10 cellular contexts compared by ENCODE assay signal in genomic region chr21:39048064-39048463, GRCh38.
DNase-seq lines count a peak whose midpoint lies in the region; ATAC-seq, FAIRE-seq and TF ChIP-seq lines count a peak whose summit lies in the region.
"Had no signal": no experiment of that assay in that cellular context is flagged by ENCODE, and none has a peak within 500 bp of the region (broad histone marks: within the 10 kb centered on the region; RNA-seq: fewer than 3 reads in every experiment).

No MANE protein-coding gene starts in this region.

- peaks cover 5 to 12% of the 10 kb centered on the region in 2 experiments; a peak in 3 of 4 replicates for H3K4me1 Mint-ChIP-seq in H9

- no peak for FAIRE-seq in frontal cortex (lab: Jason Lieb, UNC)

- no peak overlapping the region for H3K4me2 ChIP-seq in H9 (ENCODE audit: insufficient read depth, insufficient read length, low read length)

- no peaks in the 10 kb centered on the region for H3K36me3 ChIP-seq in mucosa of descending colon (ENCODE audit: low read depth)
- H3K36me3 ChIP-seq: WERI-Rb-1 had no signal

- no peak overlapping the region for H3K23ac ChIP-seq in H9 (ENCODE audit: insufficient read length, low read depth, low read length)

- H3K4ac ChIP-seq in H9 (ENCODE audit: low read depth, low read length): no peak overlapping the region; the same call in 1 of the 2 replicates

- H3K4me1 ChIP-seq in H9 (ENCODE audit: insufficient read depth, low read length) (no peaks in the 10 kb centered on the region), mucosa of descending colon (ENCODE audit: low read depth) (no peaks in the 10 kb centered on the region)

- H2BK5ac ChIP-seq in H9 (ENCODE audit: insufficient read length, low read length): no peak overlapping the region

- H2BK120ac ChIP-seq in H9 (ENCODE audit: low read depth, low read length, poor library complexity, severe bottlenecking): peak overlapping the region; percentile 80

- no peaks in the 10 kb centered on the region for H4K20me1 ChIP-seq in H9 (ENCODE audit: control insufficient read depth, insufficient read depth, insufficient read length)

- H3K27me3 ChIP-seq in H9 (ENCODE audit: insufficient read depth, low read length): no peaks in the 10 kb centered on the region

- no peak overlapping the region for H3K4me3 Mint-ChIP-seq in H9

- H4K91ac ChIP-seq in H9 (ENCODE audit: insufficient read length, low read depth, low read length): no peak overlapping the region

- peak overlapping the region; percentile 55 to 76 (median 65); a peak in 5 of 7 replicates for H3K27ac Mint-ChIP-seq in H9
- H3K27ac Mint-ChIP-seq in activated naive CD4-positive, alpha-beta T cell treated with anti-CD3 and anti-CD28 coated beads, Interleukin-2, amount 50 U/mL, for 72 hours: no peak overlapping the region

- no peak overlapping the region for H4K8ac ChIP-seq in H9 (replicated peaks; ENCODE audit: insufficient read length, low read depth, low read length)

- no peak overlapping the region for H3T11ph ChIP-seq in H9 (ENCODE audit: low read length)

- intact Hi-C loops in mucosa of descending colon (cut with DNase I, micrococcal nuclease): no loop called here

- H2AFZ ChIP-seq in H9 (ENCODE audit: low read length): no peak overlapping the region

- ATAC-seq in mucosa of descending colon (peak; percentile 99), HG03571 (IDR thresholded peaks at IDR 0.05; ENCODE audit: unreplicated experiment) (no peak)
- ATAC-seq in activated naive CD4-positive, alpha-beta T cell treated with anti-CD3 and anti-CD28 coated beads, Interleukin-2, amount 50 U/mL, for 72 hours: no peak
- ATAC-seq: left lobe of liver had no signal

- H3K23me2 ChIP-seq in H9 (ENCODE audit: insufficient read length, low read depth, low read length, poor library complexity, severe bottlenecking): no peaks in the 10 kb centered on the region

- no peak overlapping the region for H3K56ac ChIP-seq in H9 (ENCODE audit: insufficient read length, low read depth, low read length)

- H3K9me3 ChIP-seq in H9 (ENCODE audit: control insufficient read depth, low read depth, low read length) (no peaks in the 10 kb centered on the region), mucosa of descending colon (no peaks in the 10 kb centered on the region)

- no peak overlapping the region for H3K9ac ChIP-seq in H9 (ENCODE audit: extremely low read depth, insufficient read length, low read length)

- no peaks in the 10 kb centered on the region for H3K79me2 ChIP-seq in H9 (ENCODE audit: insufficient read depth, low read length)

- no peak overlapping the region for H4K5ac ChIP-seq in H9 (ENCODE audit: insufficient read length, low read depth, low read length)

- no peak overlapping the region for H2BK15ac ChIP-seq in H9 (ENCODE audit: low read depth, low read length)

- H3K4me3 ChIP-seq in epithelial cell of proximal tubule (ENCODE audit: low read depth, low read length) (no peak overlapping the region), mucosa of descending colon (no peak overlapping the region)

- H3K79me1 ChIP-seq in H9 (ENCODE audit: insufficient read depth, low read depth, low read length, poor library complexity, severe bottlenecking): no peaks in the 10 kb centered on the region

- no peak overlapping the region for H3K18ac ChIP-seq in H9 (ENCODE audit: insufficient read length, low read depth, low read length)

- H2BK12ac ChIP-seq in H9 (ENCODE audit: insufficient read length, low read depth, low read length): no peak overlapping the region

- H3K14ac ChIP-seq in H9 (ENCODE audit: insufficient read depth, low read length): no peak overlapping the region

- H3K9me3 Mint-ChIP-seq in H9: no peaks in the 10 kb centered on the region
- H3K9me3 Mint-ChIP-seq in activated naive CD4-positive, alpha-beta T cell treated with anti-CD3 and anti-CD28 coated beads, Interleukin-2, amount 50 U/mL, for 72 hours: no peaks in the 10 kb centered on the region

- H3K27me3 Mint-ChIP-seq in H9 (ENCODE audit: low read depth): no peaks in the 10 kb centered on the region

- H2AK5ac ChIP-seq in H9 (ENCODE audit: insufficient read length, low read length): no peak overlapping the region

- no peaks in the 10 kb centered on the region for H3K36me3 Mint-ChIP-seq in H9 (ENCODE audit: insufficient read depth in 1 of 3, low read depth in 3 of 3)
- H3K36me3 Mint-ChIP-seq in activated naive CD4-positive, alpha-beta T cell treated with anti-CD3 and anti-CD28 coated beads, Interleukin-2, amount 50 U/mL, for 72 hours: no peaks in the 10 kb centered on the region

- TF ChIP-seq CTCF in H9 (conservative IDR thresholded peaks at IDR 0.05) (no peak), epithelial cell of proximal tubule (conservative IDR thresholded peaks at IDR 0.05; ENCODE audit: low read depth, low read length) (no peak), mucosa of descending colon (IDR thresholded peaks at IDR 0.05) (no peak)

- H2BK20ac ChIP-seq in H9 (ENCODE audit: low read depth, low read length, poor library complexity, severe bottlenecking): peak overlapping the region; percentile 98

- no CpG with 5 or more reads among the region's 6 CpGs for WGBS in H9 (ENCODE audit: extremely low coverage, insufficient read length, low lambda C conversion rate)

- H3K27ac ChIP-seq in H9 (ENCODE audit: insufficient read length, low read depth, low read length): no peak overlapping the region
- H3K27ac ChIP-seq: WERI-Rb-1 had no signal

- DNase-seq in H9 (peak; percentile 86), NCI-H748 treated with DMSO at 0.1 percent for 48 hours (lab: John Stamatoyannopoulos, UW) (peak; percentile 77), epithelial cell of proximal tubule (ENCODE audit: low read depth) (peak; percentile 59), mucosa of descending colon (peak in 2 of 3 donors; percentile 50 to 59), frontal cortex (ENCODE audit: low spot score in 2 of 2) (no peak)
- no peak for DNase-seq in activated CD8-positive, alpha-beta memory T cell treated with anti-CD3 and anti-CD28 coated beads for 24 hours
- DNase-seq in activated naive CD4-positive, alpha-beta T cell treated with anti-CD3 and anti-CD28 coated beads, Interleukin-2, amount 50 U/mL, for 72 hours (ENCODE audit: low spot score in 2 of 2): no peak
- DNase-seq: WERI-Rb-1 had no signal

Comparison
In these comparisons a context has a peak if more than half of its experiments do, and no peak if none do; other contexts are left out.
1. DNase-seq: peak in H9 (single experiment), NCI-H748 treated with DMSO at 0.1 percent for 48 hours (single experiment), epithelial cell of proximal tubule (single experiment) and mucosa of descending colon (2 of 3); none in activated CD8-positive, alpha-beta memory T cell treated with anti-CD3 and anti-CD28 coated beads for 24 hours (single experiment), activated naive CD4-positive, alpha-beta T cell treated with anti-CD3 and anti-CD28 coated beads, Interleukin-2, amount 50 U/mL, for 72 hours (0 of 2) and frontal cortex (0 of 2).
2. H3K27ac Mint-ChIP-seq: peak in H9 (3 of 3); none in activated naive CD4-positive, alpha-beta T cell treated with anti-CD3 and anti-CD28 coated beads, Interleukin-2, amount 50 U/mL, for 72 hours (0 of 2).